15 cellular contexts compared by ENCODE assay signal in the genomic region with DNA sequence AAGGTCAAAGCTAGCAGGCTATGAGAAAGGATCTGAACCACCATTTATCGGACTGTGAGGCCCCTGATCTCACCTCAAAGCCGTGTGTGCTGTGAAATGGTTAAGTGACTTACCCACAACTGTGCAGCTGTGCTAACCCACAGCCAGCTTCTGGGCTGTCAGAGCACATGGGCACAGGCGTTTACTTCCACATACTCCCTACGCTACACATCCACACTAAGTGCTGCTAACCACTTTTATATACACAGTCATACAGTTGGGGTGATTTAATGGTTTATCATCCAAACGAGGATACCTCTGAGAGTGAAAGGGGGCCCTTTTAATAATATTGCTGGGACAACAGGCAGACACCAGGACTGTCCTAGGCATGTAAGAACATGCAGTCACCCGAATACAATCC. TPM values are rescaled to one million over a fixed set of nuclear protein-coding genes. Genes with fewer than 3 reads are reported as not detected.
DNase-seq lines count a peak whose midpoint lies in the region; ATAC-seq and TF ChIP-seq lines count a peak whose summit lies in the region.
"Had no signal": no experiment of that assay in that cellular context is flagged by ENCODE, and none has a peak within 500 bp of the region (broad histone marks: within the 10 kb centered on the region; RNA-seq: fewer than 3 reads in every experiment).

No MANE protein-coding gene starts in this region.

- POLR2A ChIA-PET in GM10248 (lab: Yijun Ruan, JAX) (no interaction called here), T-cell (lab: Charles Lee) (no interaction called here)

- H3K4me1 Mint-ChIP-seq in dendritic cell treated with granulocyte-macrophage colony-stimulating factor and Interleukin-4, amounts not matched to agents 40 ng/mL and 50 ng/mL, for 4 days (ENCODE audit: low read depth) = peaks cover 99% of the 10 kb centered on the region
- peaks cover 99% of the 10 kb centered on the region for H3K4me1 Mint-ChIP-seq in stimulated activated memory B cell treated with anti-CD40 and anti-IgM and Interleukin-4, amounts not matched to agents 10 μg/mL and 1 μg/mL and 100 μg/mL, for 72 hours
- H3K4me1 Mint-ChIP-seq in T-cell = peaks cover 29 to 68% (median 48%) of the 10 kb centered on the region in 3 donors

- peak; percentile 28 for ATAC-seq in HG03432 (IDR thresholded peaks at IDR 0.05; ENCODE audit: unreplicated experiment)
- ATAC-seq in stimulated activated memory B cell treated with anti-CD40 and anti-IgM and Interleukin-4, amounts not matched to agents 10 μg/mL and 1 μg/mL and 100 μg/mL, for 72 hours = peak; percentile 71
- ATAC-seq in T-cell (replicated peaks in 1 of 4) = no peak

- H3K36me3 Mint-ChIP-seq in dendritic cell treated with granulocyte-macrophage colony-stimulating factor and Interleukin-4, amounts not matched to agents 40 ng/mL and 50 ng/mL, for 4 days (ENCODE audit: low read depth) = peaks cover 31% of the 10 kb centered on the region
- peaks cover 15% of the 10 kb centered on the region for H3K36me3 Mint-ChIP-seq in stimulated activated memory B cell treated with anti-CD40 and anti-IgM and Interleukin-4, amounts not matched to agents 10 μg/mL and 1 μg/mL and 100 μg/mL, for 72 hours
- no peaks in the 10 kb centered on the region for H3K36me3 Mint-ChIP-seq in T-cell
- H3K36me3 Mint-ChIP-seq: CD4-positive, CD25-positive, alpha-beta regulatory T cell had no signal

- H3K27ac Mint-ChIP-seq in dendritic cell treated with granulocyte-macrophage colony-stimulating factor and Interleukin-4, amounts not matched to agents 40 ng/mL and 50 ng/mL, for 4 days = peak overlapping the region; percentile 86
- peak overlapping the region; percentile 92 for H3K27ac Mint-ChIP-seq in stimulated activated memory B cell treated with anti-CD40 and anti-IgM and Interleukin-4, amounts not matched to agents 10 μg/mL and 1 μg/mL and 100 μg/mL, for 72 hours
- H3K27ac Mint-ChIP-seq in T-cell = peak overlapping the region in 1 of 2 donors; percentile 19
- H3K27ac Mint-ChIP-seq: CD4-positive, CD25-positive, alpha-beta regulatory T cell had no signal

- CTCF ChIA-PET in GM10248 (lab: Yijun Ruan, JAX) = interaction anchor here (0.9 to 11.7 kb wide), 10 partner anchors 10 to 126 kb away, joined by 3 to 115 read pairs (median 6); no protein-coding TSS in a partner anchor
- CTCF ChIA-PET in T-cell (lab: Charles Lee) = interaction anchor here in 1 of 2 donors (1.1 kb wide), 1 partner anchor 129 kb away, joined by 3 read pairs; no protein-coding TSS in a partner anchor

- no peaks in the 10 kb centered on the region for H3K27me3 Mint-ChIP-seq in dendritic cell treated with granulocyte-macrophage colony-stimulating factor and Interleukin-4, amounts not matched to agents 40 ng/mL and 50 ng/mL, for 4 days
- H3K27me3 Mint-ChIP-seq in stimulated activated memory B cell treated with anti-CD40 and anti-IgM and Interleukin-4, amounts not matched to agents 10 μg/mL and 1 μg/mL and 100 μg/mL, for 72 hours = no peaks in the 10 kb centered on the region
- peaks cover 3 to 10% of the 10 kb centered on the region in 2 donors for H3K27me3 Mint-ChIP-seq in T-cell

- no peak overlapping the region for H3K4me3 Mint-ChIP-seq in dendritic cell treated with granulocyte-macrophage colony-stimulating factor and Interleukin-4, amounts not matched to agents 40 ng/mL and 50 ng/mL, for 4 days
- no peak overlapping the region for H3K4me3 Mint-ChIP-seq in stimulated activated memory B cell treated with anti-CD40 and anti-IgM and Interleukin-4, amounts not matched to agents 10 μg/mL and 1 μg/mL and 100 μg/mL, for 72 hours
- H3K4me3 Mint-ChIP-seq in T-cell = no peak overlapping the region
- H3K4me3 Mint-ChIP-seq: CD4-positive, CD25-positive, alpha-beta regulatory T cell had no signal

- H3K9me3 Mint-ChIP-seq in dendritic cell treated with granulocyte-macrophage colony-stimulating factor and Interleukin-4, amounts not matched to agents 40 ng/mL and 50 ng/mL, for 4 days = no peaks in the 10 kb centered on the region
- H3K9me3 Mint-ChIP-seq in stimulated activated memory B cell treated with anti-CD40 and anti-IgM and Interleukin-4, amounts not matched to agents 10 μg/mL and 1 μg/mL and 100 μg/mL, for 72 hours = no peaks in the 10 kb centered on the region
- no peaks in the 10 kb centered on the region for H3K9me3 Mint-ChIP-seq in T-cell

- DNase-seq in MV-4-11 (lab: John Stamatoyannopoulos, UW) = peak; percentile 93
- no peak for DNase-seq in GM10248 (ENCODE audit: extremely low spot score)
- DNase-seq in T-cell = no peak
- DNase-seq in COLO829 (ENCODE audit: low spot score) = no peak
- DNase-seq: activated CD4-positive, alpha-beta T cell treated with anti-CD3 and anti-CD28 coated beads, Interleukin-2, amount 50 U/mL, for 1 hour; activated T-cell treated with anti-CD3 and anti-CD28 coated beads, Interleukin-2, amount 50 U/mL, for 48 hours; CD4-positive, CD25-positive, alpha-beta regulatory T cell; DMS79 treated with DMSO at 0.1 percent for 48 hours; foreskin melanocyte; GM23248; NCI-H774; stimulated activated CD4-positive, alpha-beta T cell treated with anti-CD3 and anti-CD28 coated beads, Interleukin-15, amount 100 ng/mL, for 24 hours had no signal

- TF ChIP-seq CTCF in GM10248 (IDR thresholded peaks at IDR 0.05; ENCODE audit: control extremely low read depth, extremely low read depth, low read depth, missing control alignments) = no peak

- intact Hi-C loops in dendritic cell treated with granulocyte-macrophage colony-stimulating factor and Interleukin-4, amounts not matched to agents 40 ng/mL and 50 ng/mL, for 4 days (cut with micrococcal nuclease) = no loop called here

RNA-seq across cellular contexts. Expression of a gene that starts 37.3 kb away (rescaled TPM):
- 1 to 10 TPM; 1.8 to 3.5 (median 2.8) TPM for total RNA-seq in T-cell
- total RNA-seq: CD4-positive, CD25-positive, alpha-beta regulatory T cell; GM23248 had no signal

Comparison
In these comparisons a context has a peak if more than half of its experiments do, and no peak if none do; other contexts are left out.
1. ATAC-seq: peak in HG03432 (single experiment) and stimulated activated memory B cell treated with anti-CD40 and anti-IgM and Interleukin-4, amounts not matched to agents 10 μg/mL and 1 μg/mL and 100 μg/mL, for 72 hours (single experiment); none in T-cell (0 of 4).